ENCODE assay signal across 1 cellular context in the genomic region with DNA sequence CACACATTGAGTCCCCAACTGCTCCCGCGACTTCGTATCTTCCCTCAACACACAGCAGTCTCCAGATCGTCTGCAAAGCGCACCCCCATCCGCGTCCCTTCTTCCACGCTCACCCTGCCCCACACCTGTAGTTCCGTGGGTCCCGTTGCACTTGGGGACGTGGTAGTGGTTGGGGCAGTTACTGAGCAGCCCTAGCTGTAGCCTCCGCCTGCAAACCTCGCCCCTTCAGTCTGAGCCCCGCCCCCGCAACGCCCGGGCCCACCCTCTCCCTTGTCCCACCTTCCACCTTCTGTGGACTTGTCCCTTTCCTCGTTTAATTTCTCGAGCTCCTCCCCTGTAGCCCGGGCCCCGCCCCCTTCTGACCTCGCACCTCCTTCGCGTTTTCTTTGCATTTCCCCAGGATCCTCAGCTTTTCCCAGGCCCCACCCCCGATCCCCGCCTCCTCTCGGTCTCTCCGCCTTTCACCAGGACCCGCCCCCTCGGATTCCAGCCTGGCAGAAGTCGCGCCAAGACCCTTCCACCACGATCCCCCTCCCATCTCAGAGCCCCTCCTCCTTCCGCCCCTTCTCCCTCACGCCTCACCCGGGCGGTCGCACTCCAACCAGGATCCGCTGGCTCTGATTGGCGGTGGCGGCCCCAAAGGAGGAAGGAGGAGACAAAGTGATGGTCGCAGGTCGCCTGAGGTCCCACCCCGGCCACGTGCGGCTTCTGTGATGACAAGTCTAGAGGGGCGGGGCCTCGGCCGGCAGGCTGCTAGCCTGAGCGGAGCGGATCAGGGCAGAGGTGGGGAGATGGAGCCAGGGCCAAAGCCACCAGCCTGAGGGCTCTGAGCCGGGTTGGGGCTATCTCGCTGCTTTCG.
TF ChIP-seq lines count a peak whose summit lies in the region.

A gene with protein sequence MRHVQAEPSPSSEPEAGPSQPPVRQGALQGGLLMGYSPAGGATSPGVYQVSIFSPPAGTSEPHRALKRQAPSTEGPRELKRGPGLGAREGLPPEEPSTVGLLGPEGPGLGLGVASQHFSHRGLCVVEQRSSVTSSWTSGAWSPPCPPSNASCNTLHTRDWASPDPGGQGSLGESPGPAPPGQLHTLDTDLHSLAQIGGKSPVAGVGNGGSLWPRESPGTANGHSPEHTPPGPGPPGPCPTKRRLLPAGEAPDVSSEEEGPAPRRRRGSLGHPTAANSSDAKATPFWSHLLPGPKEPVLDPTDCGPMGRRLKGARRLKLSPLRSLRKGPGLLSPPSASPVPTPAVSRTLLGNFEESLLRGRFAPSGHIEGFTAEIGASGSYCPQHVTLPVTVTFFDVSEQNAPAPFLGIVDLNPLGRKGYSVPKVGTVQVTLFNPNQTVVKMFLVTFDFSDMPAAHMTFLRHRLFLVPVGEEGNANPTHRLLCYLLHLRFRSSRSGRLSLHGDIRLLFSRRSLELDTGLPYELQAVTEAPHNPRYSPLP (minus strand): TSS at position 183 of the 859 bp plus-strand sequence. CDS start 7,588 bp downstream, outside the sequence.

TF ChIP-seq in HepG2, 621 proteins besides CTCF, POLR2A, EP300 and RAD21 (continued from another document and continues in another):
- TF ChIP-seq MAZ (IDR thresholded peaks at IDR 0.05; ENCODE audit: borderline replicate concordance, low read depth, low read length) (no peak), MAZ (CRISPR knock-in tag; IDR thresholded peaks at IDR 0.05; ENCODE audit: low read depth) (0 out of 2 replicates have a peak, but pooled peaks have one; percentile 24), CCDC6 (CRISPR knock-in tag; IDR thresholded peaks at IDR 0.05) (no peak), RBM39 (IDR thresholded peaks at IDR 0.05; ENCODE audit: low read depth, low read length, poor library complexity, severe bottlenecking) (peak; percentile 72), ZFY (CRISPR knock-in tag; IDR thresholded peaks at IDR 0.05) (no peak), ZNF616 (CRISPR knock-in tag; IDR thresholded peaks at IDR 0.05; ENCODE audit: low read depth) (0 out of 2 replicates have a peak, but pooled peaks have one; percentile 31), MZF1 (CRISPR knock-in tag; IDR thresholded peaks at IDR 0.05; ENCODE audit: borderline replicate concordance) (no peak), ZBTB3 (CRISPR knock-in tag; IDR thresholded peaks at IDR 0.05; ENCODE audit: borderline replicate concordance, low read depth) (no peak), SP4 (CRISPR knock-in tag; IDR thresholded peaks at IDR 0.05) (peak; percentile 79), PRMT3 (CRISPR knock-in tag; IDR thresholded peaks at IDR 0.05; ENCODE audit: borderline replicate concordance, low read depth) (no peak), ZNF644 (CRISPR knock-in tag; IDR thresholded peaks at IDR 0.05; ENCODE audit: low read depth) (no peak), FLYWCH1 (CRISPR knock-in tag; IDR thresholded peaks at IDR 0.05) (0 out of 2 replicates have a peak, but pooled peaks have one; percentile 29), BORCS8-MEF2B (CRISPR knock-in tag; IDR thresholded peaks at IDR 0.05) (peak; percentile 24; the same call in 1 of the 2 replicates), RORA (CRISPR knock-in tag; IDR thresholded peaks at IDR 0.05) (no peak), ATAD3A (CRISPR knock-in tag; IDR thresholded peaks at IDR 0.05) (no peak), TBP (CRISPR knock-in tag; IDR thresholded peaks at IDR 0.05) (no peak), NCOR1 (IDR thresholded peaks at IDR 0.05; ENCODE audit: borderline replicate concordance, low read length) (no peak), KAT8 (CRISPR knock-in tag; IDR thresholded peaks at IDR 0.05) (0 out of 2 replicates have a peak, but pooled peaks have one; percentile 0), KLF6 (CRISPR knock-in tag; IDR thresholded peaks at IDR 0.05) (no peak), SP5 (CRISPR knock-in tag; IDR thresholded peaks at IDR 0.05; ENCODE audit: borderline replicate concordance, low read depth) (peak; percentile 79), ZNF605 (CRISPR knock-in tag; IDR thresholded peaks at IDR 0.05) (no peak), IRF2 (CRISPR knock-in tag; IDR thresholded peaks at IDR 0.05) (no peak), HOXA3 (CRISPR knock-in tag; IDR thresholded peaks at IDR 0.05) (peak; percentile 19; the same call in 1 of the 2 replicates), KDM6A (CRISPR knock-in tag; IDR thresholded peaks at IDR 0.05; ENCODE audit: low read depth) (no peak), CBX1 (IDR thresholded peaks at IDR 0.05; ENCODE audit: low read depth) (peak; percentile 32), PHB2 (IDR thresholded peaks at IDR 0.05; ENCODE audit: partially characterized antibody) (no peak), ZNF747 (CRISPR knock-in tag; IDR thresholded peaks at IDR 0.05; ENCODE audit: borderline replicate concordance) (0 out of 2 replicates have a peak, but pooled peaks have one; percentile 32), ZNF510 (CRISPR knock-in tag; IDR thresholded peaks at IDR 0.05; ENCODE audit: low read depth) (no peak), PPARG (CRISPR knock-in tag; conservative IDR thresholded peaks at IDR 0.05) (no peak)
- TF ChIP-seq, protein P1, sequence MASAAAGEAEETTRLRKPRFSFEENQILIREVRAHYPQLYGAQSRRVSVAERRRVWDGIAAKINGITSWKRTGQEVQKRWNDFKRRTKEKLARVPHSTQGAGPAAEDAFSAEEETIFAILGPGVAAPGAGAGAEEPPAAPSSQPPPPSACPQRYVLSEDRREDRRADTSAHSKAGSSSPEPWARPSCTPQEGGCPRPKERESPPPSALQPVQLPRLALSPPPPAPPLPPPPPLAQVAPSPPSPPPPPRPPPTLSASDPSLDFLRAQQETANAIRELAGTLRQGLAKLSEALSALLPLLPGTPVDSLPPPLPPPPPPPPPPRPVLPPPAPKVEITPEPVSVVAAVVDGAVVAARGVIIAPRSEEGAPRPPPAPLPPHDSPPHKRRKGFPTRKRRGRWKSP (CRISPR knock-in tag; IDR thresholded peaks at IDR 0.05) = no peak
- TF ChIP-seq, protein P2, sequence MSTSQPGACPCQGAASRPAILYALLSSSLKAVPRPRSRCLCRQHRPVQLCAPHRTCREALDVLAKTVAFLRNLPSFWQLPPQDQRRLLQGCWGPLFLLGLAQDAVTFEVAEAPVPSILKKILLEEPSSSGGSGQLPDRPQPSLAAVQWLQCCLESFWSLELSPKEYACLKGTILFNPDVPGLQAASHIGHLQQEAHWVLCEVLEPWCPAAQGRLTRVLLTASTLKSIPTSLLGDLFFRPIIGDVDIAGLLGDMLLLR (CRISPR knock-in tag; IDR thresholded peaks at IDR 0.05) = peak; percentile 55; the same call in 1 of the 2 replicates
- TF ChIP-seq, protein P3, sequence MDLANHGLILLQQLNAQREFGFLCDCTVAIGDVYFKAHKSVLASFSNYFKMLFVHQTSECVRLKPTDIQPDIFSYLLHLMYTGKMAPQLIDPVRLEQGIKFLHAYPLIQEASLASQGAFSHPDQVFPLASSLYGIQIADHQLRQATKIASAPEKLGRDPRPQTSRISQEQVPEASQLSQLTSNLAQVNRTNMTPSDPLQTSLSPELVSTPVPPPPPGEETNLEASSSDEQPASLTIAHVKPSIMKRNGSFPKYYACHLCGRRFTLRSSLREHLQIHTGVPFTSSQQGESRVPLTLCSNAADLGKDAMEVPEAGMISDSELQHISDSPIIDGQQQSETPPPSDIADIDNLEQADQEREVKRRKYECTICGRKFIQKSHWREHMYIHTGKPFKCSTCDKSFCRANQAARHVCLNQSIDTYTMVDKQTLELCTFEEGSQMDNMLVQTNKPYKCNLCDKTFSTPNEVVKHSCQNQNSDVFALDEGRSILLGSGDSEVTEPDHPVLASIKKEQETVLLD (CRISPR knock-in tag; IDR thresholded peaks at IDR 0.05; ENCODE audit: low read depth) = no peak
- TF ChIP-seq, protein P4, sequence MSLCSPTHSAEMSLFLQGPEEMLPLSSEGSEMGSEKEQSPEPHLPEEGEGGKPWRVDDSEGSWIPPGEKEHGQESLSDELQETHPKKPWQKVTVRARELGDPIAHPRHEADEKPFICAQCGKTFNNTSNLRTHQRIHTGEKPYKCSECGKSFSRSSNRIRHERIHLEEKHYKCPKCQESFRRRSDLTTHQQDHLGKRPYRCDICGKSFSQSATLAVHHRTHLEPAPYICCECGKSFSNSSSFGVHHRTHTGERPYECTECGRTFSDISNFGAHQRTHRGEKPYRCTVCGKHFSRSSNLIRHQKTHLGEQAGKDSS (CRISPR knock-in tag; IDR thresholded peaks at IDR 0.05; ENCODE audit: borderline replicate concordance, low read depth) = no peak
- TF ChIP-seq, protein P5, sequence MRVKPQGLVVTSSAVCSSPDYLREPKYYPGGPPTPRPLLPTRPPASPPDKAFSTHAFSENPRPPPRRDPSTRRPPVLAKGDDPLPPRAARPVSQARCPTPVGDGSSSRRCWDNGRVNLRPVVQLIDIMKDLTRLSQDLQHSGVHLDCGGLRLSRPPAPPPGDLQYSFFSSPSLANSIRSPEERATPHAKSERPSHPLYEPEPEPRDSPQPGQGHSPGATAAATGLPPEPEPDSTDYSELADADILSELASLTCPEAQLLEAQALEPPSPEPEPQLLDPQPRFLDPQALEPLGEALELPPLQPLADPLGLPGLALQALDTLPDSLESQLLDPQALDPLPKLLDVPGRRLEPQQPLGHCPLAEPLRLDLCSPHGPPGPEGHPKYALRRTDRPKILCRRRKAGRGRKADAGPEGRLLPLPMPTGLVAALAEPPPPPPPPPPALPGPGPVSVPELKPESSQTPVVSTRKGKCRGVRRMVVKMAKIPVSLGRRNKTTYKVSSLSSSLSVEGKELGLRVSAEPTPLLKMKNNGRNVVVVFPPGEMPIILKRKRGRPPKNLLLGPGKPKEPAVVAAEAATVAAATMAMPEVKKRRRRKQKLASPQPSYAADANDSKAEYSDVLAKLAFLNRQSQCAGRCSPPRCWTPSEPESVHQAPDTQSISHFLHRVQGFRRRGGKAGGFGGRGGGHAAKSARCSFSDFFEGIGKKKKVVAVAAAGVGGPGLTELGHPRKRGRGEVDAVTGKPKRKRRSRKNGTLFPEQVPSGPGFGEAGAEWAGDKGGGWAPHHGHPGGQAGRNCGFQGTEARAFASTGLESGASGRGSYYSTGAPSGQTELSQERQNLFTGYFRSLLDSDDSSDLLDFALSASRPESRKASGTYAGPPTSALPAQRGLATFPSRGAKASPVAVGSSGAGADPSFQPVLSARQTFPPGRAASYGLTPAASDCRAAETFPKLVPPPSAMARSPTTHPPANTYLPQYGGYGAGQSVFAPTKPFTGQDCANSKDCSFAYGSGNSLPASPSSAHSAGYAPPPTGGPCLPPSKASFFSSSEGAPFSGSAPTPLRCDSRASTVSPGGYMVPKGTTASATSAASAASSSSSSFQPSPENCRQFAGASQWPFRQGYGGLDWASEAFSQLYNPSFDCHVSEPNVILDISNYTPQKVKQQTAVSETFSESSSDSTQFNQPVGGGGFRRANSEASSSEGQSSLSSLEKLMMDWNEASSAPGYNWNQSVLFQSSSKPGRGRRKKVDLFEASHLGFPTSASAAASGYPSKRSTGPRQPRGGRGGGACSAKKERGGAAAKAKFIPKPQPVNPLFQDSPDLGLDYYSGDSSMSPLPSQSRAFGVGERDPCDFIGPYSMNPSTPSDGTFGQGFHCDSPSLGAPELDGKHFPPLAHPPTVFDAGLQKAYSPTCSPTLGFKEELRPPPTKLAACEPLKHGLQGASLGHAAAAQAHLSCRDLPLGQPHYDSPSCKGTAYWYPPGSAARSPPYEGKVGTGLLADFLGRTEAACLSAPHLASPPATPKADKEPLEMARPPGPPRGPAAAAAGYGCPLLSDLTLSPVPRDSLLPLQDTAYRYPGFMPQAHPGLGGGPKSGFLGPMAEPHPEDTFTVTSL (CRISPR knock-in tag; IDR thresholded peaks at IDR 0.05; ENCODE audit: borderline replicate concordance) = no peak; the same call in 1 of the 2 replicates
- TF ChIP-seq, protein P6, sequence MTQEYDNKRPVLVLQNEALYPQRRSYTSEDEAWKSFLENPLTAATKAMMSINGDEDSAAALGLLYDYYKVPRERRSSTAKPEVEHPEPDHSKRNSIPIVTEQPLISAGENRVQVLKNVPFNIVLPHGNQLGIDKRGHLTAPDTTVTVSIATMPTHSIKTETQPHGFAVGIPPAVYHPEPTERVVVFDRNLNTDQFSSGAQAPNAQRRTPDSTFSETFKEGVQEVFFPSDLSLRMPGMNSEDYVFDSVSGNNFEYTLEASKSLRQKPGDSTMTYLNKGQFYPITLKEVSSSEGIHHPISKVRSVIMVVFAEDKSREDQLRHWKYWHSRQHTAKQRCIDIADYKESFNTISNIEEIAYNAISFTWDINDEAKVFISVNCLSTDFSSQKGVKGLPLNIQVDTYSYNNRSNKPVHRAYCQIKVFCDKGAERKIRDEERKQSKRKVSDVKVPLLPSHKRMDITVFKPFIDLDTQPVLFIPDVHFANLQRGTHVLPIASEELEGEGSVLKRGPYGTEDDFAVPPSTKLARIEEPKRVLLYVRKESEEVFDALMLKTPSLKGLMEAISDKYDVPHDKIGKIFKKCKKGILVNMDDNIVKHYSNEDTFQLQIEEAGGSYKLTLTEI (CRISPR knock-in tag; conservative IDR thresholded peaks at IDR 0.05) = no peak
- TF ChIP-seq, protein P7, sequence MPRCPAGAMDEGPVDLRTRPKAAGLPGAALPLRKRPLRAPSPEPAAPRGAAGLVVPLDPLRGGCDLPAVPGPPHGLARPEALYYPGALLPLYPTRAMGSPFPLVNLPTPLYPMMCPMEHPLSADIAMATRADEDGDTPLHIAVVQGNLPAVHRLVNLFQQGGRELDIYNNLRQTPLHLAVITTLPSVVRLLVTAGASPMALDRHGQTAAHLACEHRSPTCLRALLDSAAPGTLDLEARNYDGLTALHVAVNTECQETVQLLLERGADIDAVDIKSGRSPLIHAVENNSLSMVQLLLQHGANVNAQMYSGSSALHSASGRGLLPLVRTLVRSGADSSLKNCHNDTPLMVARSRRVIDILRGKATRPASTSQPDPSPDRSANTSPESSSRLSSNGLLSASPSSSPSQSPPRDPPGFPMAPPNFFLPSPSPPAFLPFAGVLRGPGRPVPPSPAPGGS (CRISPR knock-in tag; IDR thresholded peaks at IDR 0.05) = 0 out of 2 replicates have a peak, but pooled peaks have one; percentile 5
- TF ChIP-seq, protein P8, sequence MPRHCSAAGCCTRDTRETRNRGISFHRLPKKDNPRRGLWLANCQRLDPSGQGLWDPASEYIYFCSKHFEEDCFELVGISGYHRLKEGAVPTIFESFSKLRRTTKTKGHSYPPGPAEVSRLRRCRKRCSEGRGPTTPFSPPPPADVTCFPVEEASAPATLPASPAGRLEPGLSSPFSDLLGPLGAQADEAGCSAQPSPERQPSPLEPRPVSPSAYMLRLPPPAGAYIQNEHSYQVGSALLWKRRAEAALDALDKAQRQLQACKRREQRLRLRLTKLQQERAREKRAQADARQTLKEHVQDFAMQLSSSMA (CRISPR knock-in tag; IDR thresholded peaks at IDR 0.05) = 0 out of 2 replicates have a peak, but pooled peaks have one; percentile 76
- TF ChIP-seq, protein P9, sequence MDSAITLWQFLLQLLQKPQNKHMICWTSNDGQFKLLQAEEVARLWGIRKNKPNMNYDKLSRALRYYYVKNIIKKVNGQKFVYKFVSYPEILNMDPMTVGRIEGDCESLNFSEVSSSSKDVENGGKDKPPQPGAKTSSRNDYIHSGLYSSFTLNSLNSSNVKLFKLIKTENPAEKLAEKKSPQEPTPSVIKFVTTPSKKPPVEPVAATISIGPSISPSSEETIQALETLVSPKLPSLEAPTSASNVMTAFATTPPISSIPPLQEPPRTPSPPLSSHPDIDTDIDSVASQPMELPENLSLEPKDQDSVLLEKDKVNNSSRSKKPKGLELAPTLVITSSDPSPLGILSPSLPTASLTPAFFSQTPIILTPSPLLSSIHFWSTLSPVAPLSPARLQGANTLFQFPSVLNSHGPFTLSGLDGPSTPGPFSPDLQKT (CRISPR knock-in tag; IDR thresholded peaks at IDR 0.05; ENCODE audit: borderline replicate concordance) = no peak
- TF ChIP-seq, protein P10, sequence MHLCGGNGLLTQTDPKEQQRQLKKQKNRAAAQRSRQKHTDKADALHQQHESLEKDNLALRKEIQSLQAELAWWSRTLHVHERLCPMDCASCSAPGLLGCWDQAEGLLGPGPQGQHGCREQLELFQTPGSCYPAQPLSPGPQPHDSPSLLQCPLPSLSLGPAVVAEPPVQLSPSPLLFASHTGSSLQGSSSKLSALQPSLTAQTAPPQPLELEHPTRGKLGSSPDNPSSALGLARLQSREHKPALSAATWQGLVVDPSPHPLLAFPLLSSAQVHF (CRISPR knock-in tag; IDR thresholded peaks at IDR 0.05) = no peak
